16 cellular contexts compared by ENCODE assay signal in genomic region chr18:51342815-51343214, GRCh38.
A peak's percentile ranks its signal among the peaks of the same experiment; 100 is the strongest.
DNase-seq lines count a peak whose midpoint lies in the region; ATAC-seq lines count a peak whose summit lies in the region.
"Had no signal": no experiment of that assay in that cellular context is flagged by ENCODE, and none has a peak within 500 bp of the region (broad histone marks: within the 10 kb centered on the region; RNA-seq: fewer than 3 reads in every experiment).

No MANE protein-coding gene starts in this region.

- peaks cover 2% of the 10 kb centered on the region for H3K4me1 ChIP-seq in mesenchymal stem cell (ENCODE audit: control insufficient read depth, insufficient read depth, low read depth, low read length)

- H3K79me1 ChIP-seq in mesenchymal stem cell (replicated peaks; ENCODE audit: low read length, poor library complexity, severe bottlenecking): no peaks in the 10 kb centered on the region

- no peaks in the 10 kb centered on the region for H3K36me3 ChIP-seq in mesenchymal stem cell (ENCODE audit: control insufficient read depth in 1 of 2, insufficient read depth in 2 of 2, low read depth in 1 of 2, low read length in 2 of 2)

- DNase-seq in Caki2 (ENCODE audit: low read depth) (peak; percentile 74), mesenchymal stem cell (peak; percentile 91), UCSD-AML1 (lab: John Stamatoyannopoulos, UW; ENCODE audit: unreplicated experiment) (no peak), DMS114 treated with DMSO at 0.1 percent for 48 hours (lab: John Stamatoyannopoulos, UW; ENCODE audit: unreplicated experiment) (no peak), AG08396 (ENCODE audit: low spot score) (no peak), NCI-H2196 (lab: John Stamatoyannopoulos, UW; ENCODE audit: unreplicated experiment) (no peak)
- no peak for DNase-seq in activated naive CD4-positive, alpha-beta T cell treated with anti-CD3 and anti-CD28 coated beads, Interleukin-2, amount 50 U/mL, for 72 hours (ENCODE audit: low spot score in 2 of 2)
- DNase-seq: effector memory CD8-positive, alpha-beta T cell; NCI-H187 treated with DMSO at 0.1 percent for 48 hours; stimulated activated naive CD4-positive, alpha-beta T cell treated with Interleukin-2 at 50 U/mL for 16 hours had no signal

- no peak overlapping the region for H3K4me3 ChIP-seq in mesenchymal stem cell (ENCODE audit: insufficient read depth in 1 of 2, low read depth in 1 of 2, low read length in 2 of 2)
- H3K4me3 ChIP-seq: GM12878 had no signal

- no peak overlapping the region for H2BK120ac ChIP-seq in mesenchymal stem cell (ENCODE audit: low read depth, low read length)

- peak overlapping the region in 1 of 2 experiments; percentile 3 for H3K18ac ChIP-seq in mesenchymal stem cell (ENCODE audit: low read depth in 1 of 2, low read length in 2 of 2)

- no peak overlapping the region for H2BK12ac ChIP-seq in mesenchymal stem cell (ENCODE audit: low read length in 2 of 2)

- no peak overlapping the region for H3K4ac ChIP-seq in mesenchymal stem cell (ENCODE audit: low read depth in 1 of 2, low read length in 2 of 2)

- no peak overlapping the region for H3K9ac ChIP-seq in mesenchymal stem cell (ENCODE audit: low read length)

- H3K14ac ChIP-seq in mesenchymal stem cell (ENCODE audit: low read length in 2 of 2): no peak overlapping the region

- no peak overlapping the region for H3K23ac ChIP-seq in mesenchymal stem cell (ENCODE audit: low read length in 2 of 2)

- no peak overlapping the region for H3K27ac Mint-ChIP-seq in activated naive CD4-positive, alpha-beta T cell treated with anti-CD3 and anti-CD28 coated beads, Interleukin-2, amount 50 U/mL, for 72 hours
- H3K27ac Mint-ChIP-seq: activated naive CD8-positive, alpha-beta T cell; CD14-positive monocyte; effector memory CD8-positive, alpha-beta T cell had no signal

- H2AK5ac ChIP-seq in mesenchymal stem cell (ENCODE audit: low read length, severe bottlenecking): no peak overlapping the region

- no peak overlapping the region for H3K27ac ChIP-seq in mesenchymal stem cell (ENCODE audit: low read length, poor library complexity, severe bottlenecking)
- H3K27ac ChIP-seq: VCaP had no signal

- peak; percentile 60 for ATAC-seq in GM19463 (IDR thresholded peaks at IDR 0.05; ENCODE audit: unreplicated experiment)
- peak; percentile 56 to 90 for ATAC-seq in activated naive CD4-positive, alpha-beta T cell treated with anti-CD3 and anti-CD28 coated beads, Interleukin-2, amount 50 U/mL, for 72 hours
- ATAC-seq: effector memory CD8-positive, alpha-beta T cell; GM12878; Panc1 had no signal

- H4K91ac ChIP-seq in mesenchymal stem cell (ENCODE audit: low read length): no peak overlapping the region

- no peaks in the 10 kb centered on the region for H3K36me3 Mint-ChIP-seq in activated naive CD4-positive, alpha-beta T cell treated with anti-CD3 and anti-CD28 coated beads, Interleukin-2, amount 50 U/mL, for 72 hours
- H3K36me3 Mint-ChIP-seq: activated naive CD8-positive, alpha-beta T cell; CD14-positive monocyte had no signal

- no peak overlapping the region for H3K4me2 ChIP-seq in mesenchymal stem cell (ENCODE audit: low read length, poor library complexity, severe bottlenecking)

- no peak overlapping the region for H2BK15ac ChIP-seq in mesenchymal stem cell (ENCODE audit: low read depth, poor library complexity, severe bottlenecking)

- H4K8ac ChIP-seq in mesenchymal stem cell (ENCODE audit: low read length): no peak overlapping the region

- no peaks in the 10 kb centered on the region for H3K9me3 Mint-ChIP-seq in activated naive CD4-positive, alpha-beta T cell treated with anti-CD3 and anti-CD28 coated beads, Interleukin-2, amount 50 U/mL, for 72 hours
- H3K9me3 Mint-ChIP-seq: effector memory CD8-positive, alpha-beta T cell had no signal

- peaks cover 0 to 4% of the 10 kb centered on the region in 2 experiments for H3K27me3 ChIP-seq in mesenchymal stem cell (ENCODE audit: control insufficient read depth in 1 of 2, insufficient read depth in 1 of 2, low read length in 2 of 2)

- no peak overlapping the region for H2AFZ ChIP-seq in mesenchymal stem cell (ENCODE audit: low read depth, low read length)

- in situ Hi-C loops in Caki2 (cut with HindIII; ENCODE audit: low pct_unique_long_range_greater_than_20kb, low sequenced_read_pairs): no loop called here

- no peak overlapping the region for H2BK5ac ChIP-seq in mesenchymal stem cell (ENCODE audit: low read depth, low read length, poor library complexity, severe bottlenecking)

- H3K9me3 ChIP-seq in mesenchymal stem cell (ENCODE audit: control insufficient read depth, low read length): no peaks in the 10 kb centered on the region

Comparison
In these comparisons a context has a peak if more than half of its experiments do, and no peak if none do; other contexts are left out.
1. DNase-seq: peak in Caki2 (single experiment) and mesenchymal stem cell (single experiment); none in activated naive CD4-positive, alpha-beta T cell treated with anti-CD3 and anti-CD28 coated beads, Interleukin-2, amount 50 U/mL, for 72 hours (0 of 2), UCSD-AML1 (single experiment), DMS114 treated with DMSO at 0.1 percent for 48 hours (single experiment), AG08396 (single experiment) and NCI-H2196 (single experiment).